19 cellular contexts compared by ENCODE assay signal in genomic region chr2:69714024-69714423, GRCh38.
"Had no signal": no experiment of that assay in that cellular context is flagged by ENCODE, and none has a peak within 500 bp of the region (broad histone marks: within the 10 kb centered on the region; RNA-seq: fewer than 3 reads in every experiment).

No MANE protein-coding gene starts in this region.

- H3K9me3 ChIP-seq: colonic mucosa, gastrocnemius medialis, left lung, mucosa of descending colon, neutrophil, pancreas, sigmoid colon, stomach, thyroid gland had no signal

- H3K36me3 Mint-ChIP-seq: mesothelial cell of epicardium; natural killer cell treated with Interleukin-12 subunit alpha and Interleukin-12 subunit beta and Interleukin-15 and Interleukin-18, amount 100 ng/mL, for 72 hours; stimulated activated effector memory CD8-positive, alpha-beta T cell treated with anti-CD3 and anti-CD28 coated beads, Interleukin-12 subunit alpha, Interleukin-12 subunit beta, amount 100 ng/mL, for 72 hours; type B pancreatic cell had no signal

- H3K27me3 Mint-ChIP-seq: dendritic cell treated with granulocyte-macrophage colony-stimulating factor and Interleukin-4, amounts not matched to agents 40 ng/mL and 50 ng/mL, for 4 days had no signal

- H3K36me3 ChIP-seq: colonic mucosa, gastrocnemius medialis, left lung, neutrophil, pancreas, sigmoid colon, stomach, thyroid gland had no signal

- H3K4me3 Mint-ChIP-seq: dendritic cell treated with granulocyte-macrophage colony-stimulating factor and Interleukin-4, amounts not matched to agents 40 ng/mL and 50 ng/mL, for 4 days; endodermal cell; mesothelial cell of epicardium; naive B cell; natural killer cell treated with Interleukin-12 subunit alpha and Interleukin-12 subunit beta and Interleukin-15 and Interleukin-18, amount 100 ng/mL, for 72 hours; neural crest cell; type B pancreatic cell had no signal

- H3K27ac Mint-ChIP-seq: dendritic cell treated with granulocyte-macrophage colony-stimulating factor and Interleukin-4, amounts not matched to agents 40 ng/mL and 50 ng/mL, for 4 days; endodermal cell; mesothelial cell of epicardium; naive B cell; natural killer cell treated with Interleukin-12 subunit alpha and Interleukin-12 subunit beta and Interleukin-15 and Interleukin-18, amount 100 ng/mL, for 72 hours; progenitor cell of endocrine pancreas; stimulated activated effector memory CD8-positive, alpha-beta T cell treated with anti-CD3 and anti-CD28 coated beads, Interleukin-12 subunit alpha, Interleukin-12 subunit beta, amount 100 ng/mL, for 72 hours had no signal

- H3K9me3 Mint-ChIP-seq: dendritic cell treated with granulocyte-macrophage colony-stimulating factor and Interleukin-4, amounts not matched to agents 40 ng/mL and 50 ng/mL, for 4 days; natural killer cell treated with Interleukin-12 subunit alpha and Interleukin-12 subunit beta and Interleukin-15 and Interleukin-18, amount 100 ng/mL, for 72 hours; stimulated activated effector memory CD8-positive, alpha-beta T cell treated with anti-CD3 and anti-CD28 coated beads, Interleukin-12 subunit alpha, Interleukin-12 subunit beta, amount 100 ng/mL, for 72 hours; type B pancreatic cell had no signal

- H3K4me3 ChIP-seq: colonic mucosa, left lung, mucosa of descending colon, pancreas, sigmoid colon, stomach, thyroid gland had no signal

- H3K27me3 ChIP-seq: colonic mucosa, gastrocnemius medialis, left lung, neutrophil, pancreas, sigmoid colon, stomach, thyroid gland had no signal

- H3K4me1 ChIP-seq: colonic mucosa, gastrocnemius medialis, pancreas, sigmoid colon had no signal

- H3K4me1 Mint-ChIP-seq: mesothelial cell of epicardium had no signal

- H3K27ac ChIP-seq: colonic mucosa, epithelial cell of prostate, gastrocnemius medialis, left lung, neutrophil, pancreas, sigmoid colon, stomach, thyroid gland had no signal
